In the genomic region with DNA sequence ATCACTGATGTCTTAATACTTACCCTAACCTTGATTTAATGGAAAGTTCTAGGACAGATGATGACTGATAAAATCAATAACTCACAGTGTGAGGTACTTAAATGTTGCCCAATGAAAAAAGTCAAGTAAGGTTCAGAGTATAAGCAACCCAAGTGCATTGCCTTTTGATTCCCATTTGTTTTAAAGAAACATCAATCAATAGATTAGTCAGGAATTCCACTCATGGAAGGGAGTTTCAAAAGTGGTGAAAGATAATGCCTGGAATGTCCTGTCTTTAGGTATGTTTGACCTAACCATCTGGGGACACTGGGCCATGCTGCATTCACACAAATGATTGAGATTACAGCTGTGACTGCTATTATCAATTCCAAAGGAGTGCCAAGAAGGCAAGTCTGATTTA, we compare ENCODE assay signal across 25 cellular contexts.
"Had no signal": no experiment of that assay in that cellular context is flagged by ENCODE, and none has a peak within 500 bp of the region (broad histone marks: within the 10 kb centered on the region; RNA-seq: fewer than 3 reads in every experiment).

No MANE protein-coding gene starts in this region.

- ATAC-seq: activated CD4-positive, alpha-beta T cell treated with anti-CD3 and anti-CD28 coated beads for 36 hours; activated CD8-positive, alpha-beta memory T cell treated with anti-CD3 and anti-CD28 coated beads, Interleukin-2, amount 10 ng/mL, durations not matched to agents 7 days and 5 days; activated CD8-positive, alpha-beta T cell treated with anti-CD3 and anti-CD28 coated beads, Interleukin-2, amount 10 ng/mL, durations not matched to agents 7 days and 5 days; activated naive CD8-positive, alpha-beta T cell treated with anti-CD3 and anti-CD28 coated beads, Interleukin-2, amount 50 U/mL, for 24 hours; esophagus mucosa; T-helper 17 cell had no signal

- DNase-seq: activated CD4-positive, alpha-beta memory T cell treated with anti-CD3 and anti-CD28 coated beads for 36 hours; activated CD4-positive, alpha-beta T cell treated with anti-CD3 and anti-CD28 coated beads for 36 hours; activated CD4-positive, alpha-beta T cell treated with anti-CD3 and anti-CD28 coated beads, Interleukin-2, amount 10 ng/mL, durations not matched to agents 24 days and 14 days; activated CD4-positive, CD25-positive, alpha-beta regulatory T cell; activated CD4-positive, CD25-positive, alpha-beta regulatory T cell treated with anti-CD3 and anti-CD28 coated beads, Interleukin-2, amount 50 U/mL, for 72 hours; activated CD8-positive, alpha-beta memory T cell treated with anti-CD3 and anti-CD28 coated beads, Interleukin-2, amount 10 ng/mL, durations not matched to agents 7 days and 5 days; activated CD8-positive, alpha-beta memory T cell treated with anti-CD3 and anti-CD28 coated beads, Interleukin-2, amount 50 U/mL, for 4 hours; activated CD8-positive, alpha-beta T cell treated with anti-CD3 and anti-CD28 coated beads, Interleukin-2, amount 10 ng/mL, durations not matched to agents 7 days and 5 days; activated effector memory CD4-positive, alpha-beta T cell treated with anti-CD3 and anti-CD28 coated beads, Interleukin-2, amount 50 U/mL, for 16 hours; activated naive CD4-positive, alpha-beta T cell treated with anti-CD3 and anti-CD28 coated beads for 36 hours; activated naive CD8-positive, alpha-beta T cell treated with anti-CD3 and anti-CD28 coated beads for 36 hours; activated naive CD8-positive, alpha-beta T cell treated with anti-CD3 and anti-CD28 coated beads, Interleukin-2, amount 50 U/mL, for 24 hours; activated T-cell treated with anti-CD3 and anti-CD28 coated beads, Interleukin-2, amount 50 U/mL, for 1 hour; activated T-cell treated with anti-CD3 and anti-CD28 coated beads, Interleukin-2, amount 50 U/mL, for 48 hours; adrenal gland; amygdala; aorta; brain microvascular endothelial cell; dorsolateral prefrontal cortex; effector memory CD4-positive, alpha-beta T cell; foreskin fibroblast; head of caudate nucleus; T-helper 17 cell; T1000 had no signal
